Comparison of ENCODE assay signal across 8 cellular contexts in genomic region chr12:71439613-71440392, GRCh38. TPM values are rescaled to one million over a fixed set of nuclear protein-coding genes. Genes with fewer than 3 reads are reported as not detected.
A peak's percentile ranks its signal among the peaks of the same experiment; 100 is the strongest.
DNase-seq lines count a peak whose midpoint lies in the region; ATAC-seq and TF ChIP-seq lines count a peak whose summit lies in the region.

LGR5 (plus strand) TSS chr12:71439798; CDS start chr12:71440081, 283 bp downstream.

- peak; percentile 66 for ATAC-seq in left colon
- ATAC-seq in stimulated activated naive CD8-positive, alpha-beta T cell treated with anti-CD3 and anti-CD28 coated beads, Interleukin-15, Interleukin-2, amounts not matched to agents 100 U/mL and 50 U/mL, for 24 hours, result peak; percentile 62

- no peaks in the 10 kb centered on the region for H3K36me3 ChIP-seq in PC-9 (ENCODE audit: low read depth)

- H3K9me3 ChIP-seq in H9 (ENCODE audit: control insufficient read depth, low read depth, low read length) (no peaks in the 10 kb centered on the region), PC-9 (ENCODE audit: insufficient read depth, low read depth) (no peaks in the 10 kb centered on the region)

- no peak within 1 kb of the TSS for H3K56ac ChIP-seq in H9 (ENCODE audit: insufficient read length, low read depth, low read length)

- H3K79me1 ChIP-seq in H9 (ENCODE audit: insufficient read depth, low read depth, low read length, poor library complexity, severe bottlenecking), result no peaks in the 10 kb centered on the region

- H3K79me2 ChIP-seq in H9 (ENCODE audit: insufficient read depth, low read length) (no peaks in the 10 kb centered on the region), PC-9 (ENCODE audit: low read depth) (no peaks in the 10 kb centered on the region)

- H3K4me3 Mint-ChIP-seq in CD14-positive monocyte, result peak within 1 kb of the TSS; percentile 47 to 72
- H3K4me3 Mint-ChIP-seq in H9, result peak within 1 kb of the TSS; percentile 69 to 87

- H2AK5ac ChIP-seq in H9 (ENCODE audit: insufficient read length, low read length), result no peak within 1 kb of the TSS

- H3K9ac ChIP-seq in H9 (ENCODE audit: extremely low read depth, insufficient read length, low read length), result no peak within 1 kb of the TSS

- BruUV-seq in PC-9 (replicated peaks; lab: Mats Ljungman, UMichigan), result no TSS peak

- no peak within 1 kb of the TSS for H3K27ac Mint-ChIP-seq in CD14-positive monocyte
- H3K27ac Mint-ChIP-seq in H9, result no peak within 1 kb of the TSS

- no peak within 1 kb of the TSS for H2BK120ac ChIP-seq in H9 (ENCODE audit: low read depth, low read length, poor library complexity, severe bottlenecking)

- no CpG with 5 or more reads among the region's 71 CpGs for WGBS in H9 (ENCODE audit: extremely low coverage, insufficient read length, low lambda C conversion rate)

- H3K9me2 ChIP-seq in PC-9 (ENCODE audit: insufficient read depth), result no peaks in the 10 kb centered on the region

- peaks cover 20% of the 10 kb centered on the region for H3K23me2 ChIP-seq in H9 (ENCODE audit: insufficient read length, low read depth, low read length, poor library complexity, severe bottlenecking)

- no peak within 1 kb of the TSS for H3K27ac ChIP-seq in H9 (ENCODE audit: insufficient read length, low read depth, low read length)
- no peak within 1 kb of the TSS for H3K27ac ChIP-seq in PC-9

- H3K9me3 Mint-ChIP-seq in CD14-positive monocyte (peaks cover 13 to 33% (median 29%) of the 10 kb centered on the region in 7 donors), H9 (peaks cover 26 to 29% of the 10 kb centered on the region in 2 experiments)

- H2AFZ ChIP-seq in H9 (ENCODE audit: low read length) (no peak within 1 kb of the TSS), PC-9 (no peak within 1 kb of the TSS)

- peak within 1 kb of the TSS; percentile 77 for H3K4me2 ChIP-seq in H9 (ENCODE audit: insufficient read depth, insufficient read length, low read length)
- H3K4me2 ChIP-seq in PC-9, result peak within 1 kb of the TSS; percentile 36

- H4K5ac ChIP-seq in H9 (ENCODE audit: insufficient read length, low read depth, low read length), result no peak within 1 kb of the TSS

- intact Hi-C loops in CD14-positive monocyte (cut with micrococcal nuclease), result no loop called here
- intact Hi-C loops in PC-9 (cut with micrococcal nuclease; ENCODE audit: unreplicated experiment), result no loop called here
- intact Hi-C loops in left colon (cut with DNase I, micrococcal nuclease), result no loop called here

- H3T11ph ChIP-seq in H9 (ENCODE audit: low read length), result no peak within 1 kb of the TSS

- H3F3A ChIP-seq in PC-9 (ENCODE audit: insufficient read depth, low read depth), result no peaks in the 10 kb centered on the region

- H2BK12ac ChIP-seq in H9 (ENCODE audit: insufficient read length, low read depth, low read length), result no peak within 1 kb of the TSS

- peaks cover 16% of the 10 kb centered on the region for H3K4me1 Mint-ChIP-seq in CD14-positive monocyte
- H3K4me1 Mint-ChIP-seq in H9, result peaks cover 18 to 19% of the 10 kb centered on the region in 2 experiments

- no peak within 1 kb of the TSS for H4K8ac ChIP-seq in H9 (replicated peaks; ENCODE audit: insufficient read length, low read depth, low read length)

- DNase-seq in CD14-positive monocyte (ENCODE audit: low spot score), result no peak
- peak; percentile 76 for DNase-seq in H9
- peak in 1 of 2 experiments; percentile 6 for DNase-seq in PC-9
- peak; percentile 22 for DNase-seq in choroid plexus epithelial cell (ENCODE audit: low read depth)
- peak; percentile 34 to 43 for DNase-seq in left colon
- DNase-seq in stimulated activated naive CD8-positive, alpha-beta T cell treated with anti-CD3 and anti-CD28 coated beads, Interleukin-15, Interleukin-2, amounts not matched to agents 100 U/mL and 50 U/mL, for 24 hours, result peak; percentile 23
- no peak for DNase-seq in RPMI8226
- no peak for DNase-seq in COLO829 (ENCODE audit: low spot score)

- no peak within 1 kb of the TSS for H3K18ac ChIP-seq in H9 (ENCODE audit: insufficient read length, low read depth, low read length)

- H3K27me3 Mint-ChIP-seq in CD14-positive monocyte (ENCODE audit: low read depth in 3 of 3) (peaks cover 39 to 60% (median 51%) of the 10 kb centered on the region in 3 donors), H9 (ENCODE audit: low read depth) (peaks cover 79% of the 10 kb centered on the region)

- H3K36me3 Mint-ChIP-seq in CD14-positive monocyte, result no peaks in the 10 kb centered on the region
- peaks cover 9 to 23% (median 11%) of the 10 kb centered on the region in 3 experiments for H3K36me3 Mint-ChIP-seq in H9 (ENCODE audit: insufficient read depth in 1 of 3, low read depth in 3 of 3)

- TF ChIP-seq CTCF in CD14-positive monocyte (IDR thresholded peaks at IDR 0.05), result no peak
- no peak for TF ChIP-seq CTCF in H9 (conservative IDR thresholded peaks at IDR 0.05)
- no peak for TF ChIP-seq CTCF in PC-9 (conservative IDR thresholded peaks at IDR 0.05)
- TF ChIP-seq CTCF in choroid plexus epithelial cell (conservative IDR thresholded peaks at IDR 0.05; ENCODE audit: low read depth, low read length), result no peak

- POLR2A ChIA-PET in PC-9 (lab: Charles Lee; ENCODE audit: unreplicated experiment), result no interaction called here

- H3K27me3 ChIP-seq in H9 (ENCODE audit: insufficient read depth, low read length), result peaks cover 45% of the 10 kb centered on the region
- peaks cover 34% of the 10 kb centered on the region for H3K27me3 ChIP-seq in PC-9 (ENCODE audit: insufficient read depth, low read depth)

- CTCF ChIA-PET in PC-9 (lab: Charles Lee), result no interaction called here

- no peak within 1 kb of the TSS for H3K4ac ChIP-seq in H9 (ENCODE audit: low read depth, low read length)

- H2BK20ac ChIP-seq in H9 (ENCODE audit: low read depth, low read length, poor library complexity, severe bottlenecking), result no peak within 1 kb of the TSS

- no peak within 1 kb of the TSS for H2BK15ac ChIP-seq in H9 (ENCODE audit: low read depth, low read length)

- peak within 1 kb of the TSS; percentile 1; the same call in 1 of the 2 replicates for H3K14ac ChIP-seq in H9 (ENCODE audit: insufficient read depth, low read length)

- H3K23ac ChIP-seq in H9 (ENCODE audit: insufficient read length, low read depth, low read length), result no peak within 1 kb of the TSS

- H3K4me1 ChIP-seq in H9 (ENCODE audit: insufficient read depth, low read length) (no peaks in the 10 kb centered on the region; the same call in 1 of the 2 replicates), PC-9 (replicated peaks; ENCODE audit: insufficient read depth) (no peaks in the 10 kb centered on the region)

- H4K20me1 ChIP-seq in H9 (ENCODE audit: control insufficient read depth, insufficient read depth, insufficient read length) (no peaks in the 10 kb centered on the region), PC-9 (ENCODE audit: insufficient read depth) (no peaks in the 10 kb centered on the region)

- H2BK5ac ChIP-seq in H9 (ENCODE audit: insufficient read length, low read length), result no peak within 1 kb of the TSS

- no peak within 1 kb of the TSS for H4K91ac ChIP-seq in H9 (ENCODE audit: insufficient read length, low read depth, low read length)

- H3K4me3 ChIP-seq in PC-9 (peak within 1 kb of the TSS; percentile 4; the same call in 1 of the 2 replicates), choroid plexus epithelial cell (ENCODE audit: low read depth, low read length) (peak within 1 kb of the TSS; percentile 36)

RNA-seq across cellular contexts. Expression of gene LGR5, which starts in this region (rescaled TPM):
- polyA plus RNA-seq in CD14-positive monocyte, result not detected
- total RNA-seq in H9 (2021) (0.09 and 0.13 TPM in 2 replicates), PC-9 (2021) (not detected in 2 replicates), left colon (1 to 10 TPM; 4.5 to 5.2 TPM)

Comparison
In these comparisons a context has a peak if more than half of its experiments do, and no peak if none do; other contexts are left out.
1. Peak in DNase-seq and H3K4me2 ChIP-seq in H9; RNA of the gene not detected or under 1 TPM.
2. DNase-seq: peak in choroid plexus epithelial cell (single experiment), left colon (2 of 2) and stimulated activated naive CD8-positive, alpha-beta T cell treated with anti-CD3 and anti-CD28 coated beads, Interleukin-15, Interleukin-2, amounts not matched to agents 100 U/mL and 50 U/mL, for 24 hours (single experiment); none in CD14-positive monocyte (single experiment), RPMI8226 (single experiment) and COLO829 (single experiment).